In genomic region chrX:102745513-102746133, GRCh38 we compare ENCODE assay signal across 1 cellular context.
TF ChIP-seq lines count a peak whose summit lies in the region.

No MANE protein-coding gene starts in this region.

TF ChIP-seq in SK-N-SH, 30 proteins besides CTCF, POLR2A, EP300 and RAD21 (continued from another document):
- TF ChIP-seq REST (IDR thresholded peaks at IDR 0.05; ENCODE audit: low read depth, low read length) (no peak), RCOR1 (IDR thresholded peaks at IDR 0.05; ENCODE audit: low read length) (no peak), MAX (IDR thresholded peaks at IDR 0.05; ENCODE audit: low read depth) (no peak), TCF12 (IDR thresholded peaks at IDR 0.05) (no peak), MXI1 (IDR thresholded peaks at IDR 0.05; ENCODE audit: low read depth, low read length) (0 out of 2 replicates have a peak, but pooled peaks have one; percentile 29), SMC3 (IDR thresholded peaks at IDR 0.05; ENCODE audit: low read depth, low read length) (no peak)
